Comparison of ENCODE assay signal across 8 cellular contexts in genomic region chr4:52861171-52861873, GRCh38. TPM values are rescaled to one million over a fixed set of nuclear protein-coding genes. Genes with fewer than 3 reads are reported as not detected.
A peak's percentile ranks its signal among the peaks of the same experiment; 100 is the strongest.
DNase-seq lines count a peak whose midpoint lies in the region; ATAC-seq and TF ChIP-seq lines count a peak whose summit lies in the region.

No MANE protein-coding gene starts in this region.

- H3K27me3 ChIP-seq in kidney epithelial cell (ENCODE audit: control insufficient read depth, insufficient read depth, low read length) (peaks cover 12% of the 10 kb centered on the region), thoracic aorta (replicated peaks; ENCODE audit: insufficient read depth) (no peaks in the 10 kb centered on the region)

- no peaks in the 10 kb centered on the region for H3K9me3 ChIP-seq in thoracic aorta

- no peak for TF ChIP-seq CTCF in kidney epithelial cell (IDR thresholded peaks at IDR 0.05; ENCODE audit: insufficient read depth, low read length, poor library complexity, severe bottlenecking)
- no peak for TF ChIP-seq CTCF in thoracic aorta (IDR thresholded peaks at IDR 0.05)

- DNase-seq in T-helper 1 cell (no peak), kidney epithelial cell (ENCODE audit: low read depth) (no peak), thoracic aorta (ENCODE audit: low spot score) (no peak), AG20443 (ENCODE audit: low spot score) (no peak), ACHN (no peak)

- no peak for ATAC-seq in thoracic aorta (ENCODE audit: insufficient number of reproducible peaks, low FRiP score, low read depth)
- ATAC-seq in GM21619 (IDR thresholded peaks at IDR 0.05; ENCODE audit: unreplicated experiment) = no peak

- H3K36me3 ChIP-seq in kidney epithelial cell (ENCODE audit: control insufficient read depth, insufficient read depth, low read length) (no peaks in the 10 kb centered on the region), thoracic aorta (peaks cover 3% of the 10 kb centered on the region)

- peaks cover 14 to 34% of the 10 kb centered on the region in 2 donors for H3K4me1 ChIP-seq in thoracic aorta (ENCODE audit: control insufficient read depth in 1 of 2, low read depth in 2 of 2)

- peaks cover 35% of the 10 kb centered on the region for H3K27me3 Mint-ChIP-seq in T-helper 1 cell treated with Interleukin-12 subunit alpha and Interleukin-12 subunit beta and Interleukin-4 antibody, amounts not matched to agents 30 μg/mL and 1 μg/mL, for 36 hours (ENCODE audit: low read depth)

- H3K4me3 Mint-ChIP-seq in T-helper 1 cell treated with Interleukin-12 subunit alpha and Interleukin-12 subunit beta and Interleukin-4 antibody, amounts not matched to agents 30 μg/mL and 1 μg/mL, for 36 hours = peak overlapping the region; percentile 67

- no peak overlapping the region for H3K27ac Mint-ChIP-seq in T-helper 1 cell treated with Interleukin-12 subunit alpha and Interleukin-12 subunit beta and Interleukin-4 antibody, amounts not matched to agents 30 μg/mL and 1 μg/mL, for 36 hours

- peaks cover 17% of the 10 kb centered on the region for H3K4me1 Mint-ChIP-seq in T-helper 1 cell treated with Interleukin-12 subunit alpha and Interleukin-12 subunit beta and Interleukin-4 antibody, amounts not matched to agents 30 μg/mL and 1 μg/mL, for 36 hours (ENCODE audit: low read depth)

- peaks cover 6% of the 10 kb centered on the region for H3K9me3 Mint-ChIP-seq in T-helper 1 cell treated with Interleukin-12 subunit alpha and Interleukin-12 subunit beta and Interleukin-4 antibody, amounts not matched to agents 30 μg/mL and 1 μg/mL, for 36 hours

- H3K4me3 ChIP-seq in kidney epithelial cell (ENCODE audit: low read depth, low read length) (peak overlapping the region; percentile 69), thoracic aorta (peak overlapping the region; percentile 93)

- in situ Hi-C loops in ACHN (cut with HindIII; ENCODE audit: low pct_ligation_motif_present, low pct_unique_long_range_greater_than_20kb, low sequenced_read_pairs) = no loop called here

- H3K27ac ChIP-seq in angular gyrus (ENCODE audit: low read depth, low read length) (peak overlapping the region; percentile 84), thoracic aorta (peak overlapping the region; percentile 71 to 86)

- no peaks in the 10 kb centered on the region for H3K36me3 Mint-ChIP-seq in T-helper 1 cell treated with Interleukin-12 subunit alpha and Interleukin-12 subunit beta and Interleukin-4 antibody, amounts not matched to agents 30 μg/mL and 1 μg/mL, for 36 hours (ENCODE audit: low read depth)

RNA-seq across cellular contexts. Expression of gene RASL11B, which starts 0.8 kb away (rescaled TPM):
- 0.67 and 2.1 TPM in 2 replicates for total RNA-seq in kidney epithelial cell
- 1 to 10 TPM; 5.0 to 5.4 TPM for total RNA-seq in thoracic aorta
